Comparison of ENCODE assay signal across 19 cellular contexts in the genomic region with DNA sequence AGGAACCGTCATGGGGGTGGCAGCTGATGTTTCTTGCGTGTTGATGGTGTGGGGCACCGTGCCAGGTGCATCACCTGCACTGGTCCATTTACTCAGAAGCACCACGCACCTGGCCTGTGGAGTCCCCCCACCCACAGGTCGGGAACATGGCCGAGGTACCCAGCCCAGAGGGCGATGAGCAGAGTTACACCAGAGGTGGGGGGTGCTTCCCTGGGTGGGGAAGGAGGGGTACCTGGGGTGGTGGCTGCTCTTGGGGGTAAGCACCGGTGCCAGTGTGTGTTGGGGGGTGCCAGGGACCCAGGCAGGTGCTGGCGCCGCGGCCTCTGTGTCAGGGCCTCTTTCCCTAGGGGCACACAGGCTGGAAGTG. TPM values are rescaled to one million over a fixed set of nuclear protein-coding genes. Genes with fewer than 3 reads are reported as not detected.
DNase-seq lines count a peak whose midpoint lies in the region; ATAC-seq, FAIRE-seq and TF ChIP-seq lines count a peak whose summit lies in the region.
"Had no signal": no experiment of that assay in that cellular context is flagged by ENCODE, and none has a peak within 500 bp of the region (broad histone marks: within the 10 kb centered on the region; RNA-seq: fewer than 3 reads in every experiment).

No MANE protein-coding gene starts in this region.

- peaks cover 6% of the 10 kb centered on the region for H3K36me3 Mint-ChIP-seq in astrocyte (ENCODE audit: low read depth, unreplicated experiment)

- FAIRE-seq in astrocyte (lab: Jason Lieb, UNC), result no peak
- FAIRE-seq in urothelium cell line (lab: Jason Lieb, UNC), result no peak

- peaks cover 3% of the 10 kb centered on the region for H3K36me3 ChIP-seq in left ventricle myocardium inferior
- H3K36me3 ChIP-seq in astrocyte (ENCODE audit: insufficient read depth, low read length), result no peaks in the 10 kb centered on the region
- H3K36me3 ChIP-seq in lower lobe of right lung, result no peaks in the 10 kb centered on the region
- no peaks in the 10 kb centered on the region for H3K36me3 ChIP-seq in upper lobe of left lung

- H3K4me3 Mint-ChIP-seq in astrocyte (ENCODE audit: unreplicated experiment), result no peak overlapping the region
- H3K4me3 Mint-ChIP-seq: activated CD8-positive, alpha-beta memory T cell treated with anti-CD3 and anti-CD28 coated beads, Interleukin-2, amount 10 ng/mL, durations not matched to agents 7 days and 5 days; naive thymus-derived CD8-positive, alpha-beta T cell; T-cell had no signal

- H3K27me3 ChIP-seq in left ventricle myocardium inferior (ENCODE audit: low read depth) (no peaks in the 10 kb centered on the region), astrocyte (ENCODE audit: insufficient read depth, low read length) (no peaks in the 10 kb centered on the region), lower lobe of right lung (ENCODE audit: low read depth) (no peaks in the 10 kb centered on the region), upper lobe of left lung (no peaks in the 10 kb centered on the region)
- H3K27me3 ChIP-seq: body of pancreas had no signal

- no peak for TF ChIP-seq POLR2A in upper lobe of left lung (IDR thresholded peaks at IDR 0.05)

- H3K27ac ChIP-seq in left ventricle myocardium inferior (replicated peaks) (peak overlapping the region; percentile 90), astrocyte (ENCODE audit: low read depth, low read length) (no peak overlapping the region), lower lobe of right lung (peak overlapping the region; percentile 69), upper lobe of left lung (peak overlapping the region; percentile 8 to 81 (median 65))

- H3K9me3 Mint-ChIP-seq in astrocyte (ENCODE audit: unreplicated experiment), result no peaks in the 10 kb centered on the region
- H3K9me3 Mint-ChIP-seq: naive thymus-derived CD8-positive, alpha-beta T cell; T-cell had no signal

- no peak overlapping the region for H3K9ac ChIP-seq in astrocyte (ENCODE audit: low read length)

- DNase-seq in left ventricle myocardium inferior (no peak), left ventricle myocardium superior (no peak), astrocyte (ENCODE audit: low read depth) (no peak), lower lobe of right lung (no peak), upper lobe of left lung (no peak), urothelium cell line (ENCODE audit: low spot score) (no peak), globus pallidus (ENCODE audit: low spot score) (no peak)
- DNase-seq: activated CD8-positive, alpha-beta memory T cell treated with anti-CD3 and anti-CD28 coated beads, Interleukin-2, amount 10 ng/mL, durations not matched to agents 7 days and 5 days; activated naive CD4-positive, alpha-beta T cell; Caco-2; GDM1; HCEC 1CT; NCI-H2171; NK-92 treated with Interleukin-12 subunit alpha and Interleukin-12 subunit beta, amount 100 ng/mL, for 24 hours; stimulated activated CD4-positive, alpha-beta T cell treated with anti-CD3 and anti-CD28 coated beads, Interleukin-4, amount 100 ng/mL, for 1 hour; T-cell had no signal

- no peaks in the 10 kb centered on the region for H4K20me1 ChIP-seq in astrocyte (ENCODE audit: insufficient read depth, low read length)

- H3K79me2 ChIP-seq in astrocyte (ENCODE audit: insufficient read depth, low read length), result no peaks in the 10 kb centered on the region

- H3K4me2 ChIP-seq in astrocyte (ENCODE audit: low read length), result peak overlapping the region; percentile 64

- peak overlapping the region; percentile 60 for H3K4me3 ChIP-seq in left ventricle myocardium inferior
- H3K4me3 ChIP-seq in astrocyte (ENCODE audit: insufficient read depth, low read depth, low read length), result no peak overlapping the region
- peak overlapping the region; percentile 56 for H3K4me3 ChIP-seq in lower lobe of right lung
- peak overlapping the region in 3 of 4 donors; percentile 37 to 50 (median 42) for H3K4me3 ChIP-seq in upper lobe of left lung
- H3K4me3 ChIP-seq: body of pancreas had no signal

- TF ChIP-seq EP300 in upper lobe of left lung (IDR thresholded peaks at IDR 0.05), result no peak

- H3K9me3 ChIP-seq in left ventricle myocardium inferior (replicated peaks) (no peaks in the 10 kb centered on the region), astrocyte (ENCODE audit: insufficient read depth, low read depth, low read length) (no peaks in the 10 kb centered on the region), lower lobe of right lung (no peaks in the 10 kb centered on the region), upper lobe of left lung (no peaks in the 10 kb centered on the region)
- H3K9me3 ChIP-seq: body of pancreas, Caco-2 had no signal

- H3K4me1 ChIP-seq in left ventricle myocardium inferior, result peaks cover 27% of the 10 kb centered on the region
- no peaks in the 10 kb centered on the region for H3K4me1 ChIP-seq in astrocyte (ENCODE audit: insufficient read depth, low read length)
- peaks cover 24% of the 10 kb centered on the region for H3K4me1 ChIP-seq in lower lobe of right lung
- H3K4me1 ChIP-seq in upper lobe of left lung, result peaks cover 16 to 31% (median 22%) of the 10 kb centered on the region in 4 donors
- H3K4me1 ChIP-seq: body of pancreas, Caco-2 had no signal

- intact Hi-C loops in left ventricle myocardium inferior (cut with micrococcal nuclease) (no loop called here), left ventricle myocardium superior (cut with micrococcal nuclease) (no loop called here), lower lobe of right lung (cut with DNase I) (no loop called here)

- WGBS in upper lobe of left lung, 2 donors, result 67 to 82% methylated on average over 5 to 11 of the region's 11 CpGs

- H3K27me3 Mint-ChIP-seq in astrocyte (ENCODE audit: low read depth, unreplicated experiment), result no peaks in the 10 kb centered on the region
- H3K27me3 Mint-ChIP-seq: activated CD8-positive, alpha-beta memory T cell treated with anti-CD3 and anti-CD28 coated beads, Interleukin-2, amount 10 ng/mL, durations not matched to agents 7 days and 5 days; T-cell had no signal

- H3K4me1 Mint-ChIP-seq in astrocyte (ENCODE audit: low read depth, unreplicated experiment), result peaks cover 4% of the 10 kb centered on the region

- TF ChIP-seq CTCF in left ventricle myocardium inferior (IDR thresholded peaks at IDR 0.05; ENCODE audit: borderline replicate concordance) (no peak), astrocyte (IDR thresholded peaks at IDR 0.05; ENCODE audit: insufficient read depth, low read depth, low read length) (no peak), lower lobe of right lung (IDR thresholded peaks at IDR 0.05) (no peak), upper lobe of left lung (IDR thresholded peaks at IDR 0.05) (no peak)

- no peak overlapping the region for H2AFZ ChIP-seq in astrocyte (ENCODE audit: low read depth, low read length)

- no peak overlapping the region for H3K27ac Mint-ChIP-seq in astrocyte (ENCODE audit: unreplicated experiment)
- H3K27ac Mint-ChIP-seq: activated CD8-positive, alpha-beta memory T cell treated with anti-CD3 and anti-CD28 coated beads, Interleukin-2, amount 10 ng/mL, durations not matched to agents 7 days and 5 days; T-cell had no signal

- ATAC-seq in left ventricle myocardium superior, result no peak
- no peak for ATAC-seq in lower lobe of right lung
- no peak for ATAC-seq in upper lobe of left lung (ENCODE audit: low FRiP score in 2 of 2)
- no peak for ATAC-seq in HG02763 (IDR thresholded peaks at IDR 0.05; ENCODE audit: unreplicated experiment)
- ATAC-seq: activated CD8-positive, alpha-beta memory T cell treated with anti-CD3 and anti-CD28 coated beads, Interleukin-2, amount 10 ng/mL, durations not matched to agents 7 days and 5 days; naive thymus-derived CD8-positive, alpha-beta T cell; T-cell had no signal

RNA-seq across cellular contexts. Expression of a gene that starts 5.0 kb away (rescaled TPM):
- total RNA-seq in left ventricle myocardium inferior (not detected), left ventricle myocardium superior (0.15 TPM), astrocyte (0.07 and 0.34 TPM in 2 replicates), lower lobe of right lung (4.7 TPM), upper lobe of left lung (10 to 100 TPM in 2 of 6 donors, 1 to 10 TPM in 4; 2.9 to 14.4 (median 6.9) TPM)
- total RNA-seq: activated CD8-positive, alpha-beta memory T cell treated with anti-CD3 and anti-CD28 coated beads, Interleukin-2, amount 10 ng/mL, durations not matched to agents 7 days and 5 days; body of pancreas; naive thymus-derived CD8-positive, alpha-beta T cell; T-cell had no signal
